In genomic region chr7:43568529-43568928, GRCh38 we compare ENCODE assay signal across 17 cellular contexts. TPM values are rescaled to one million over a fixed set of nuclear protein-coding genes. Genes with fewer than 3 reads are reported as not detected.
DNase-seq lines count a peak whose midpoint lies in the region; ATAC-seq and TF ChIP-seq lines count a peak whose summit lies in the region.
"Had no signal": no experiment of that assay in that cellular context is flagged by ENCODE, and none has a peak within 500 bp of the region (broad histone marks: within the 10 kb centered on the region; RNA-seq: fewer than 3 reads in every experiment).

No MANE protein-coding gene starts in this region.

- no peaks in the 10 kb centered on the region for H3K79me1 ChIP-seq in mesendoderm (ENCODE audit: low read length)

- H4K5ac ChIP-seq in mesendoderm (ENCODE audit: low read length), result no peak overlapping the region

- POLR2A ChIA-PET in SK-N-SH (lab: Yijun Ruan, JAX), result no interaction called here

- H3K9me3 ChIP-seq in SK-N-SH (no peaks in the 10 kb centered on the region), SJCRH30 (replicated peaks) (no peaks in the 10 kb centered on the region), esophagus (ENCODE audit: control insufficient read depth in 2 of 2, insufficient read depth in 1 of 2, low read depth in 1 of 2, low read length in 1 of 2) (no peaks in the 10 kb centered on the region)
- H3K9me3 ChIP-seq: Caco-2, tibial artery had no signal

- H3K18ac ChIP-seq in mesendoderm (ENCODE audit: low read length), result no peak overlapping the region

- no peak for ATAC-seq in SK-N-SH treated with all-trans-retinoic acid at 6 μM for 48 hours

- H2BK5ac ChIP-seq in mesendoderm (ENCODE audit: low read length), result no peak overlapping the region

- H2AK5ac ChIP-seq in mesendoderm (ENCODE audit: low read length), result no peak overlapping the region

- H3K9me2 ChIP-seq in SK-N-SH, result no peaks in the 10 kb centered on the region

- H3K9ac ChIP-seq in SK-N-SH (no peak overlapping the region), mesendoderm (ENCODE audit: low read length) (no peak overlapping the region)

- H3K36me3 ChIP-seq in SK-N-SH (replicated peaks in 1 of 2; ENCODE audit: control insufficient read depth in 1 of 2, insufficient read depth in 2 of 2, low read length in 1 of 2) (no peaks in the 10 kb centered on the region), SJCRH30 (no peaks in the 10 kb centered on the region), esophagus (ENCODE audit: control insufficient read depth in 2 of 2, insufficient read depth in 2 of 2, low read length in 1 of 2) (no peaks in the 10 kb centered on the region), mesendoderm (ENCODE audit: control insufficient read depth, insufficient read depth, low read length) (no peaks in the 10 kb centered on the region)
- H3K36me3 ChIP-seq: tibial artery had no signal

- no peak overlapping the region for H3K27ac ChIP-seq in SK-N-SH (ENCODE audit: low read depth in 2 of 2, low read length in 1 of 2)
- no peak overlapping the region for H3K27ac ChIP-seq in SJCRH30
- H3K27ac ChIP-seq in esophagus (ENCODE audit: low read depth in 2 of 2, low read length in 1 of 2), result peak overlapping the region; percentile 24 to 69
- H3K27ac ChIP-seq in mesendoderm (ENCODE audit: low read depth, low read length), result no peak overlapping the region
- H3K27ac ChIP-seq: HL-60, tibial artery had no signal

- H2BK15ac ChIP-seq in mesendoderm (replicated peaks; ENCODE audit: low read depth), result no peak overlapping the region

- H3K4me3 ChIP-seq in SK-N-SH (ENCODE audit: low read depth in 2 of 2, low read length in 1 of 2) (no peak overlapping the region), SJCRH30 (no peak overlapping the region), esophagus (ENCODE audit: low read depth in 1 of 2, low read length in 2 of 2) (no peak overlapping the region), mesendoderm (ENCODE audit: low read length) (no peak overlapping the region)
- H3K4me3 ChIP-seq: tibial artery had no signal

- H3K27me3 ChIP-seq in SK-N-SH (ENCODE audit: insufficient read depth) (no peaks in the 10 kb centered on the region), SJCRH30 (peaks cover 3% of the 10 kb centered on the region; the same call in 1 of the 2 replicates), esophagus (ENCODE audit: control insufficient read depth in 1 of 2, insufficient read depth in 2 of 2, low read length in 2 of 2) (no peaks in the 10 kb centered on the region), mesendoderm (ENCODE audit: insufficient read depth, low read length, poor library complexity) (no peaks in the 10 kb centered on the region)
- H3K27me3 ChIP-seq: tibial artery had no signal

- H3K4me2 ChIP-seq in SK-N-SH (no peak overlapping the region), mesendoderm (ENCODE audit: low read length) (no peak overlapping the region)

- H4K20me1 ChIP-seq in SK-N-SH (ENCODE audit: insufficient read depth), result no peaks in the 10 kb centered on the region

- H3K4me1 ChIP-seq in SK-N-SH (ENCODE audit: control insufficient read depth in 1 of 2, insufficient read depth in 2 of 2, low read depth in 1 of 2, low read length in 1 of 2), result no peaks in the 10 kb centered on the region
- H3K4me1 ChIP-seq in SJCRH30, result no peaks in the 10 kb centered on the region
- H3K4me1 ChIP-seq in esophagus (ENCODE audit: control insufficient read depth in 2 of 2, insufficient read depth in 2 of 2, low read length in 1 of 2), result peaks cover 0 to 3% of the 10 kb centered on the region in 2 donors
- no peaks in the 10 kb centered on the region for H3K4me1 ChIP-seq in mesendoderm (ENCODE audit: control insufficient read depth, low read depth, low read length)
- H3K4me1 ChIP-seq: Caco-2, tibial artery had no signal

- no peak overlapping the region for H2AFZ ChIP-seq in SK-N-SH (ENCODE audit: low read depth)

- CTCF ChIA-PET in SK-N-SH (lab: Yijun Ruan, JAX), result interaction anchor here (1.1 to 10.4 kb wide), 6 partner anchors 9 to 152 kb away, joined by 3 to 133 read pairs (median 4); partner anchors contain the start of gene STK17A

- H3K56ac ChIP-seq in mesendoderm (ENCODE audit: low read length), result no peak overlapping the region

- TF ChIP-seq EP300 in SK-N-SH (IDR thresholded peaks at IDR 0.05; ENCODE audit: borderline replicate concordance in 1 of 2, low read depth in 1 of 2, low read length in 1 of 2), result no peak

- TF ChIP-seq RAD21 in SK-N-SH (IDR thresholded peaks at IDR 0.05; ENCODE audit: low read length), result no peak

- no peak overlapping the region for H4K8ac ChIP-seq in mesendoderm (ENCODE audit: low read depth, low read length)

- DNase-seq in SK-N-SH (no peak), SJCRH30 (peak; percentile 37 to 51), mesendoderm (no peak), HCEC 1CT (no peak), NCI-H2107 treated with DMSO at 0.1 percent for 48 hours (lab: John Stamatoyannopoulos, UW; ENCODE audit: unreplicated experiment) (no peak)
- DNase-seq in activated T-cell treated with anti-CD3 and anti-CD28 coated beads, Interleukin-2, amount 50 U/mL, for 1 hour, result no peak
- DNase-seq: activated B cell treated with CpG ODN at 0.5 μM for 24 hours; activated naive CD4-positive, alpha-beta T cell; Caco-2; glutamatergic neuron; kidney; NCI-H2107; stimulated activated CD4-positive, alpha-beta T cell treated with anti-CD3 and anti-CD28 coated beads, Interleukin-4, amount 100 ng/mL, for 24 hours; tibial artery had no signal

- no peak overlapping the region for H3K23ac ChIP-seq in mesendoderm (ENCODE audit: low read length)

- no peaks in the 10 kb centered on the region for H3K79me2 ChIP-seq in SK-N-SH (ENCODE audit: insufficient read depth)
- H3K79me2 ChIP-seq in mesendoderm (ENCODE audit: control insufficient read depth, insufficient read depth, low read length), result no peaks in the 10 kb centered on the region

- peaks cover 9% of the 10 kb centered on the region for H3F3A ChIP-seq in SK-N-SH (replicated peaks; ENCODE audit: insufficient read depth)

- TF ChIP-seq CTCF in SK-N-SH (IDR thresholded peaks at IDR 0.05), result no peak

- H3K4ac ChIP-seq in mesendoderm (ENCODE audit: low read depth, low read length), result no peak overlapping the region

- H2BK120ac ChIP-seq in mesendoderm (ENCODE audit: low read depth, low read length), result no peak overlapping the region

- WGBS in SK-N-SH (ENCODE audit: low lambda C conversion rate), result 77% methylated on average over 6 of the region's 6 CpGs
- WGBS in esophagus, 2 donors, result 43 to 65% methylated on average over 6 of the region's 6 CpGs
- WGBS in mesendoderm (ENCODE audit: extremely low coverage, insufficient coverage, low lambda C conversion rate), result no CpG with 5 or more reads among the region's 6 CpGs

TF ChIP-seq in SK-N-SH, 30 proteins besides CTCF, POLR2A, EP300 and RAD21:
- TF ChIP-seq NFIC (IDR thresholded peaks at IDR 0.05; ENCODE audit: borderline replicate concordance) (0 out of 2 replicates have a peak, but pooled peaks have one; percentile 16), TCF12 (IDR thresholded peaks at IDR 0.05) (no peak)

TF ChIP-seq in SK-N-SH treated with all-trans-retinoic acid at 6 μM for 48 hours, 23 proteins besides CTCF, POLR2A, EP300 and RAD21 (continues in another document):
- TF ChIP-seq ZFP3 (CRISPR knock-in tag; IDR thresholded peaks at IDR 0.05) (no peak), TSHZ2 (CRISPR knock-in tag; IDR thresholded peaks at IDR 0.05) (no peak), TOX (CRISPR knock-in tag; IDR thresholded peaks at IDR 0.05; ENCODE audit: borderline replicate concordance) (no peak), ZC3H10 (CRISPR knock-in tag; IDR thresholded peaks at IDR 0.05) (no peak), CREB5 (CRISPR knock-in tag; IDR thresholded peaks at IDR 0.05; ENCODE audit: low read depth) (no peak), ESRRG (CRISPR knock-in tag; IDR thresholded peaks at IDR 0.05) (no peak), SNAI2 (CRISPR knock-in tag; IDR thresholded peaks at IDR 0.05) (no peak), ISL1 (CRISPR knock-in tag; IDR thresholded peaks at IDR 0.05) (no peak), ZNF8 (CRISPR knock-in tag; IDR thresholded peaks at IDR 0.05) (no peak), CSDC2 (CRISPR knock-in tag; IDR thresholded peaks at IDR 0.05) (no peak)

RNA-seq across cellular contexts. Expression of gene STK17A, which starts 14.4 kb away (rescaled TPM):
- 47.8 and 52.0 TPM in 2 replicates for polyA plus RNA-seq in SK-N-SH (2012; rRNA removed)
- polyA plus RNA-seq in SK-N-SH (2012; cell fraction: cytosol; rRNA removed), result 74.7 and 89.6 TPM in 2 replicates
- polyA plus RNA-seq in SK-N-SH (2012; cell fraction: nucleus; rRNA removed), result 34.1 and 67.1 TPM in 2 replicates
- total RNA-seq in SJCRH30 (2014; rRNA removed; shearing (Covaris generic)), result 4.5 TPM in 2 replicates
- 1 to 10 TPM; 7.4 to 9.8 TPM for polyA plus RNA-seq in esophagus
- 10.7 TPM for polyA plus RNA-seq in mesendoderm (2013, experiment 1 of 2)
- polyA plus RNA-seq in mesendoderm (2013, experiment 2 of 2), result 10.8 TPM

Comparison
In these comparisons a context has a peak if more than half of its experiments do, and no peak if none do; other contexts are left out.
1. DNase-seq: peak in SJCRH30 (2 of 2); none in SK-N-SH (single experiment), activated T-cell treated with anti-CD3 and anti-CD28 coated beads, Interleukin-2, amount 50 U/mL, for 1 hour (single experiment), mesendoderm (single experiment), HCEC 1CT (single experiment) and NCI-H2107 treated with DMSO at 0.1 percent for 48 hours (single experiment).
2. H3K27ac ChIP-seq: peak in esophagus (2 of 2); none in SK-N-SH (0 of 2), SJCRH30 (single experiment) and mesendoderm (single experiment).